ENCODE assay signal across 16 cellular contexts in the genomic region with DNA sequence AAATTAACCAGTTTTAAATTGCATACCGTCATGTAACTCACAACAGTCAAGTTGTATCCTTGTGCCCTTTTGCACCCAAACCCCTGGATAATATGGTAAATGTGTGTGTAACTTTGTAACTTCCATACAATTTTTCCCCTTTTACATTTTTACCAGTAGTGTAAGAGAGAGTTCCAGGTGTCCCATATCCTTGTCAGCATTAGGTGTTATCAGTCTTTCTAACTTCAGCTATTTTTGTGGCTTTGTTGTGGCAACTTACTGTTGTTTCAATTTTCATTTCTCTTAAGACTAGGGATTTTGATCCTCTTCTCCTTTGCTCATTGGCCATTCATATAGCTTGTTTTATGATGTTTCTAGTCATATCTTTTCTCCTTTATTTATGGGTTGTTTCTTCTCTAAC.
"Had no signal": no experiment of that assay in that cellular context is flagged by ENCODE, and none has a peak within 500 bp of the region (broad histone marks: within the 10 kb centered on the region; RNA-seq: fewer than 3 reads in every experiment).

No MANE protein-coding gene starts in this region.

- H3K27ac ChIP-seq: hepatocyte, left lung, neutrophil, tibial artery, uterus had no signal

- H3K9me3 ChIP-seq: mucosa of descending colon, neutrophil, tibial artery, uterus had no signal

- H3K27ac Mint-ChIP-seq: activated B cell treated with CpG ODN at 0.5 μM for 24 hours; activated T-cell treated with anti-CD3 and anti-CD28 coated beads, Interleukin-2, amount 50 U/mL, for 72 hours; stimulated activated memory B cell treated with anti-CD40 and anti-IgM and Interleukin-4, amounts not matched to agents 10 μg/mL and 1 μg/mL and 100 μg/mL, for 72 hours had no signal

- H3K4me3 Mint-ChIP-seq: activated B cell treated with CpG ODN at 0.5 μM for 24 hours; activated T-cell treated with anti-CD3 and anti-CD28 coated beads, Interleukin-2, amount 50 U/mL, for 72 hours; stimulated activated memory B cell treated with anti-CD40 and anti-IgM and Interleukin-4, amounts not matched to agents 10 μg/mL and 1 μg/mL and 100 μg/mL, for 72 hours had no signal

- ATAC-seq: activated T-cell treated with anti-CD3 and anti-CD28 coated beads, Interleukin-2, amount 50 U/mL, for 72 hours; left lung; mucosa of descending colon; naive thymus-derived CD4-positive, alpha-beta T cell; stimulated activated memory B cell treated with anti-CD40 and anti-IgM and Interleukin-4, amounts not matched to agents 10 μg/mL and 1 μg/mL and 100 μg/mL, for 72 hours had no signal

- H3K4me3 ChIP-seq: hepatocyte, left lung, mucosa of descending colon, tibial artery, uterus had no signal

- H3K27me3 Mint-ChIP-seq: activated B cell treated with CpG ODN at 0.5 μM for 24 hours; naive thymus-derived CD4-positive, alpha-beta T cell; stimulated activated memory B cell treated with anti-CD40 and anti-IgM and Interleukin-4, amounts not matched to agents 10 μg/mL and 1 μg/mL and 100 μg/mL, for 72 hours had no signal

- H3K4me1 ChIP-seq: uterus had no signal

- DNase-seq: activated B cell treated with CpG ODN at 0.5 μM for 24 hours; activated CD4-positive, alpha-beta T cell treated with anti-CD3 and anti-CD28 coated beads for 48 hours; activated CD8-positive, alpha-beta memory T cell treated with anti-CD3 and anti-CD28 coated beads, Interleukin-2, amount 50 U/mL, for 48 hours; activated T-cell treated with anti-CD3 and anti-CD28 coated beads, Interleukin-2, amount 50 U/mL, for 72 hours; kidney; left lung; mucosa of descending colon; posterior cingulate gyrus; retina; stimulated activated CD4-positive, alpha-beta T cell treated with anti-CD3 and anti-CD28 coated beads, Interleukin-2, amount 100 ng/mL, for 48 hours; tibial artery; uterus had no signal

- H3K36me3 ChIP-seq: left lung, neutrophil, tibial artery, uterus had no signal
